ENCODE assay signal across 8 cellular contexts in genomic region chr2:37654932-37655331, GRCh38. TPM values are rescaled to one million over a fixed set of nuclear protein-coding genes. Genes with fewer than 3 reads are reported as not detected.
A peak's percentile ranks its signal among the peaks of the same experiment; 100 is the strongest.
DNase-seq lines count a peak whose midpoint lies in the region; ATAC-seq and TF ChIP-seq lines count a peak whose summit lies in the region.

No MANE protein-coding gene starts in this region.

- ATAC-seq in GM18873 (IDR thresholded peaks at IDR 0.05; ENCODE audit: low FRiP score, unreplicated experiment) (peak; percentile 79), HG02588 (IDR thresholded peaks at IDR 0.05; ENCODE audit: unreplicated experiment) (peak; percentile 69)

- no peaks in the 10 kb centered on the region for H3K27me3 Mint-ChIP-seq in type B pancreatic cell

- no peak for TF ChIP-seq CTCF in cardiac muscle cell (IDR thresholded peaks at IDR 0.05; ENCODE audit: low read depth, low read length)
- no peak for TF ChIP-seq CTCF in type B pancreatic cell (conservative IDR thresholded peaks at IDR 0.05)

- H3K4me1 Mint-ChIP-seq in type B pancreatic cell (ENCODE audit: unreplicated experiment) = peaks cover 57% of the 10 kb centered on the region

- H3K27ac Mint-ChIP-seq in type B pancreatic cell = peak overlapping the region; percentile 79

- no peaks in the 10 kb centered on the region for H3K27me3 ChIP-seq in NT2/D1 (ENCODE audit: insufficient read depth, insufficient read length)
- H3K27me3 ChIP-seq in cardiac muscle cell = no peaks in the 10 kb centered on the region

- 0 out of 2 replicates have a peak, but pooled peaks cover 5% of the 10 kb centered on the region for H3K9me3 ChIP-seq in NT2/D1 (ENCODE audit: insufficient read depth, low read length)
- H3K9me3 ChIP-seq in cardiac muscle cell (ENCODE audit: low read depth) = no peaks in the 10 kb centered on the region

- no peaks in the 10 kb centered on the region for H3K9me3 Mint-ChIP-seq in type B pancreatic cell

- H3K4me3 ChIP-seq in NT2/D1 (ENCODE audit: insufficient read length, low read depth) (no peak overlapping the region), cardiac muscle cell (no peak overlapping the region)

- DNase-seq in NT2/D1 (ENCODE audit: low read depth, low spot score) = peak; percentile 50
- peak; percentile 61 to 71 for DNase-seq in cardiac muscle cell (ENCODE audit: low read depth in 1 of 2, low spot score in 1 of 2)
- DNase-seq in type B pancreatic cell (ENCODE audit: extremely low spot score, unreplicated experiment) = no peak
- no peak for DNase-seq in HK-2 (ENCODE audit: unreplicated experiment)
- DNase-seq in iPS-NIHi7 (ENCODE audit: extremely low spot score) = no peak
- DNase-seq in NCI-H226 = no peak

- H3K36me3 ChIP-seq in NT2/D1 (ENCODE audit: insufficient read depth, insufficient read length, low read length) (peaks cover 35% of the 10 kb centered on the region), cardiac muscle cell (no peaks in the 10 kb centered on the region)

- peak overlapping the region; percentile 40 for H3K4me3 Mint-ChIP-seq in type B pancreatic cell

- no peak overlapping the region for H3K9ac ChIP-seq in NT2/D1 (ENCODE audit: insufficient read length, low read depth)

- H3K27ac ChIP-seq in cardiac muscle cell = peak overlapping the region; percentile 74

- H3K4me1 ChIP-seq in NT2/D1 (ENCODE audit: insufficient read depth, insufficient read length) (peaks cover 7% of the 10 kb centered on the region), cardiac muscle cell (ENCODE audit: low read depth) (peaks cover 69% of the 10 kb centered on the region)

- H3K36me3 Mint-ChIP-seq in type B pancreatic cell = peaks cover 47% of the 10 kb centered on the region

RNA-seq across cellular contexts. Expression of gene CDC42EP3, which starts 16.5 kb away (rescaled TPM):
- total RNA-seq in cardiac muscle cell (36.2 and 39.6 TPM in 2 replicates), type B pancreatic cell (ENCODE audit: low replicate concordance) (43.7 and 65.4 TPM in 2 replicates)
- polyA plus RNA-seq in cardiac muscle cell = 56.7 and 62.3 TPM in 2 replicates

Comparison
In these comparisons a context has a peak if more than half of its experiments do, and no peak if none do; other contexts are left out.
1. DNase-seq: peak in NT2/D1 (single experiment) and cardiac muscle cell (2 of 2); none in type B pancreatic cell (single experiment), HK-2 (single experiment), iPS-NIHi7 (single experiment) and NCI-H226 (single experiment).